ENCODE assay signal across 3 cellular contexts in the genomic region with DNA sequence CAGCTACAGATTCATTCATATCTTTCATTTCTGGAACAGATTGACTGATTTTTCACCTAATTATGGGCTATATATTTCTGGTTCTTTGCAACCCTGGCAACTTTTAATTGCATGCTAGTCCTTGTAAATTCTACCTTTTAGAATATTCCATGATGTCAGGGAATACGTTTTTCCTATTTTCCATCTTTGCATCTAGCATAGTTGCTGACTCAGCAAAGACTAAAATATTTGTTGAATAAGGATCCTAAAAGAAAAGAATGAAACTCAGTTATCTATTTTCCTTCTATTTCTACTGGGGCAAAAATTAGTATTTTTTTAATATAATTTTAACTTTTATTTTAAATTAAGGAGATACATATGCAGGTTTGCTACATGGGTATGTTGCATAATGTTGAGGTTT.
TF ChIP-seq lines count a peak whose summit lies in the region.

No MANE protein-coding gene starts in this region.

TF ChIP-seq in A549, 52 proteins besides CTCF, POLR2A, EP300 and RAD21:
- TF ChIP-seq, protein P1, sequence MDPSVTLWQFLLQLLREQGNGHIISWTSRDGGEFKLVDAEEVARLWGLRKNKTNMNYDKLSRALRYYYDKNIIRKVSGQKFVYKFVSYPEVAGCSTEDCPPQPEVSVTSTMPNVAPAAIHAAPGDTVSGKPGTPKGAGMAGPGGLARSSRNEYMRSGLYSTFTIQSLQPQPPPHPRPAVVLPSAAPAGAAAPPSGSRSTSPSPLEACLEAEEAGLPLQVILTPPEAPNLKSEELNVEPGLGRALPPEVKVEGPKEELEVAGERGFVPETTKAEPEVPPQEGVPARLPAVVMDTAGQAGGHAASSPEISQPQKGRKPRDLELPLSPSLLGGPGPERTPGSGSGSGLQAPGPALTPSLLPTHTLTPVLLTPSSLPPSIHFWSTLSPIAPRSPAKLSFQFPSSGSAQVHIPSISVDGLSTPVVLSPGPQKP (IDR thresholded peaks at IDR 0.05; ENCODE audit: low read depth, low read length): no peak
- peak; percentile 96 for TF ChIP-seq MAFK (IDR thresholded peaks at IDR 0.05; ENCODE audit: partially characterized antibody)

TF ChIP-seq in IMR-90, 13 proteins besides CTCF, POLR2A, EP300 and RAD21:
- TF ChIP-seq MAFK (IDR thresholded peaks at IDR 0.05; ENCODE audit: low read depth, low read length): peak; percentile 99
- no peak for TF ChIP-seq NFE2L2 (IDR thresholded peaks at IDR 0.05; ENCODE audit: low read depth, low read length)
TF ChIP-seq in IMR-90: peak in this region for 1.

TF ChIP-seq in H1, 55 proteins besides CTCF, POLR2A, EP300 and RAD21:
- TF ChIP-seq, protein P2, sequence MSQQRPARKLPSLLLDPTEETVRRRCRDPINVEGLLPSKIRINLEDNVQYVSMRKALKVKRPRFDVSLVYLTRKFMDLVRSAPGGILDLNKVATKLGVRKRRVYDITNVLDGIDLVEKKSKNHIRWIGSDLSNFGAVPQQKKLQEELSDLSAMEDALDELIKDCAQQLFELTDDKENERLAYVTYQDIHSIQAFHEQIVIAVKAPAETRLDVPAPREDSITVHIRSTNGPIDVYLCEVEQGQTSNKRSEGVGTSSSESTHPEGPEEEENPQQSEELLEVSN (IDR thresholded peaks at IDR 0.05): no peak
- TF ChIP-seq CEBPB (IDR thresholded peaks at IDR 0.05; ENCODE audit: low read depth, low read length) (no peak), CHD1 (IDR thresholded peaks at IDR 0.05; ENCODE audit: low read depth, low read length) (no peak), MAFK (IDR thresholded peaks at IDR 0.05; ENCODE audit: low read depth, low read length) (peak; percentile 97), SAP30 (IDR thresholded peaks at IDR 0.05; ENCODE audit: insufficient read depth, insufficient replicate concordance, low read length) (no peak)
